Comparison of ENCODE assay signal across 1 cellular context in genomic region chr16:84833142-84833495, GRCh38.
TF ChIP-seq lines count a peak whose summit lies in the region.

No MANE protein-coding gene starts in this region.

TF ChIP-seq in IMR-90, 13 proteins besides CTCF, POLR2A, EP300 and RAD21 (continued from another document):
- TF ChIP-seq, protein P1, sequence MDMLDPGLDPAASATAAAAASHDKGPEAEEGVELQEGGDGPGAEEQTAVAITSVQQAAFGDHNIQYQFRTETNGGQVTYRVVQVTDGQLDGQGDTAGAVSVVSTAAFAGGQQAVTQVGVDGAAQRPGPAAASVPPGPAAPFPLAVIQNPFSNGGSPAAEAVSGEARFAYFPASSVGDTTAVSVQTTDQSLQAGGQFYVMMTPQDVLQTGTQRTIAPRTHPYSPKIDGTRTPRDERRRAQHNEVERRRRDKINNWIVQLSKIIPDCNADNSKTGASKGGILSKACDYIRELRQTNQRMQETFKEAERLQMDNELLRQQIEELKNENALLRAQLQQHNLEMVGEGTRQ (IDR thresholded peaks at IDR 0.05; ENCODE audit: low read depth, low read length): no peak
- no peak for TF ChIP-seq BHLHE40 (IDR thresholded peaks at IDR 0.05; ENCODE audit: low read depth, low read length)
